Comparison of ENCODE assay signal across 10 cellular contexts in the genomic region with DNA sequence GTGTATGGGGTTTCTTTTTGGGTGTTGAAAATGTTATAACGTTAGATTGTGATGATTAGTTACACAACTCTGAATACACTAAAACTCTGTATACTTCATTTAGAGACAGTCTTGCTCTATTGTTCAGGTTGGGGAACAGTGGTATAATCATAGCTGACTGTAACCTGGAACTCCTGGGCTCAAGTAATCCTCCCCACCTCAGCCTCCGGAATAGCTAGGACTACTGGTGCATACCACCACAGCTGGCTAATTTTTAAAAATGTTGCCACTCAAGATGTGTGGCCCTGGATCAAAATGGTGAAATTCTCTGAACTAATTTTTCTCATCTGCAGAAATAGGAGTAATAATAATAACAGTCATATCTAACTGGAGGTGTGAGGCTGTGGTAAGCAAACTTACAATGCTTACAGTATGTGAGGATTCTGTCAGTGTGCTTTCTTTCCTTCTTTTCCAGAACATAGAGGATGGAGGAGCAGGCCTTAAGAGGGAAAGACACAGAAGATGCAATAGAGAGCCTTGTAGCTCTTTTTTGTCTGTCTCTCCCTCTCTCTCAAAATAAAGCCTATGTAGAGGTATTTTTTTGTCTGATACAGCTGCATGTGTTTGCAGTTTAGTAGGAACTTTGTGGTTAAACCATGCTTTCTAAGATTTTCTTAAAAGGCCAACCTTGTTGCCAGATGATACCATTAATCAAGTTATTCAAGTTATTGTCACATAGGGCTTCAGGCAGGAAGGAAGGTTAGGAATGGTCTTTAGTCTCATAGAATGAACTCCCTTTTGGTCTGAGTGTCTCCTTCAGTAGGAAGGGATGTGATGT. TPM values are rescaled to one million over a fixed set of nuclear protein-coding genes. Genes with fewer than 3 reads are reported as not detected.
DNase-seq lines count a peak whose midpoint lies in the region; ATAC-seq and TF ChIP-seq lines count a peak whose summit lies in the region.
"Had no signal": no experiment of that assay in that cellular context is flagged by ENCODE, and none has a peak within 500 bp of the region (broad histone marks: within the 10 kb centered on the region; RNA-seq: fewer than 3 reads in every experiment).

No MANE protein-coding gene starts in this region.

- no peak overlapping the region for H3K4me3 ChIP-seq in right atrium auricular region
- H3K4me3 ChIP-seq in mucosa of descending colon, result no peak overlapping the region
- H3K4me3 ChIP-seq: SJCRH30 had no signal

- no peaks in the 10 kb centered on the region for H3K27me3 ChIP-seq in right atrium auricular region
- H3K27me3 ChIP-seq: SJCRH30 had no signal

- intact Hi-C loops in left cardiac atrium (cut with DNase I) (no loop called here), mucosa of descending colon (cut with DNase I, micrococcal nuclease) (no loop called here)

- H3K27ac ChIP-seq in right atrium auricular region, result peak overlapping the region; percentile 11 to 13
- H3K27ac ChIP-seq: SJCRH30 had no signal

- H3K36me3 Mint-ChIP-seq in T-cell, result peaks cover 12% of the 10 kb centered on the region
- no peaks in the 10 kb centered on the region for H3K36me3 Mint-ChIP-seq in glutamatergic neuron (ENCODE audit: unreplicated experiment)

- peak overlapping the region in 2 of 3 donors; percentile 13 to 72 for H3K4me3 Mint-ChIP-seq in T-cell
- no peak overlapping the region for H3K4me3 Mint-ChIP-seq in glutamatergic neuron (ENCODE audit: unreplicated experiment)

- no peaks in the 10 kb centered on the region for H3K27me3 Mint-ChIP-seq in T-cell
- no peaks in the 10 kb centered on the region for H3K27me3 Mint-ChIP-seq in glutamatergic neuron (ENCODE audit: unreplicated experiment)

- no peak for TF ChIP-seq CTCF in right atrium auricular region (IDR thresholded peaks at IDR 0.05)
- no peak for TF ChIP-seq CTCF in glutamatergic neuron (IDR thresholded peaks at IDR 0.05; ENCODE audit: partially characterized antibody, unreplicated experiment)
- no peak for TF ChIP-seq CTCF in mucosa of descending colon (IDR thresholded peaks at IDR 0.05)

- H3K9me3 ChIP-seq in right atrium auricular region (no peaks in the 10 kb centered on the region), mucosa of descending colon (no peaks in the 10 kb centered on the region)
- H3K9me3 ChIP-seq: SJCRH30 had no signal

- peaks cover 78 to 89% (median 81%) of the 10 kb centered on the region in 3 donors for H3K4me1 Mint-ChIP-seq in T-cell
- peaks cover 18% of the 10 kb centered on the region for H3K4me1 Mint-ChIP-seq in glutamatergic neuron (ENCODE audit: low read depth, unreplicated experiment)

- H3K4me1 ChIP-seq in right atrium auricular region, result peaks cover 0 to 85% of the 10 kb centered on the region in 2 donors
- peaks cover 54% of the 10 kb centered on the region for H3K4me1 ChIP-seq in mucosa of descending colon (ENCODE audit: low read depth)

- peak overlapping the region; percentile 91 to 95 for H3K27ac Mint-ChIP-seq in T-cell
- H3K27ac Mint-ChIP-seq in glutamatergic neuron (ENCODE audit: unreplicated experiment), result peak overlapping the region; percentile 12

- CTCF ChIA-PET in T-cell (lab: Charles Lee), result interaction anchor here in 1 of 2 donors (0.6 kb wide), 1 partner anchor 11 kb away, joined by 6 read pairs; no protein-coding TSS in a partner anchor

- no peak for ATAC-seq in left cardiac atrium
- ATAC-seq in T-cell (replicated peaks in 1 of 4), result peak in 3 of 4 experiments; percentile 10 to 50 (median 11)
- ATAC-seq in mucosa of descending colon, result no peak

- POLR2A ChIA-PET in T-cell (lab: Charles Lee), result interaction anchor here in 1 of 2 donors (0.6 kb wide), 1 partner anchor 1722 kb away, joined by 3 read pairs; no protein-coding TSS in a partner anchor

- H3K36me3 ChIP-seq in right atrium auricular region (peaks cover 9% of the 10 kb centered on the region), mucosa of descending colon (ENCODE audit: low read depth) (no peaks in the 10 kb centered on the region)

- H3K9me3 Mint-ChIP-seq in T-cell (no peaks in the 10 kb centered on the region), glutamatergic neuron (ENCODE audit: unreplicated experiment) (no peaks in the 10 kb centered on the region)

- DNase-seq in right atrium auricular region (ENCODE audit: low spot score) (no peak), left cardiac atrium (no peak), T-cell (no peak), glutamatergic neuron (no peak), NCI-H226 (no peak), cortex of kidney (lab: John Stamatoyannopoulos, UW) (no peak), GM19238 (ENCODE audit: insufficient read length, low spot score) (no peak), mucosa of descending colon (no peak)
- DNase-seq: activated CD8-positive, alpha-beta memory T cell treated with anti-CD3 and anti-CD28 coated beads, Interleukin-2, amount 50 U/mL, for 4 hours had no signal

RNA-seq across cellular contexts. Expression of a gene that starts 7.5 kb away (rescaled TPM):
- total RNA-seq in right atrium auricular region, result 100 to 1,000 TPM; 171 to 196 TPM
- total RNA-seq in left cardiac atrium, result 100 to 1,000 TPM; 200 to 209 TPM
- 100 to 1,000 TPM; 241 to 274 (median 256) TPM for total RNA-seq in T-cell
- total RNA-seq in glutamatergic neuron (ENCODE audit: unreplicated experiment), result 276 TPM
- total RNA-seq in mucosa of descending colon, result 100 to 1,000 TPM; 201 to 373 (median 261) TPM

RNA-seq across cellular contexts. Expression of a gene that starts 58.3 kb away (rescaled TPM):
- total RNA-seq in right atrium auricular region, result 10 to 100 TPM; 20.1 to 25.2 TPM
- 10 to 100 TPM; 28.3 to 28.5 TPM for total RNA-seq in left cardiac atrium
- total RNA-seq in T-cell, result 10 to 100 TPM; 44.0 to 68.2 (median 49.7) TPM
- 85.3 TPM for total RNA-seq in glutamatergic neuron (ENCODE audit: unreplicated experiment)
- 10 to 100 TPM; 48.1 to 75.3 (median 73.0) TPM for total RNA-seq in mucosa of descending colon

Comparison
In these comparisons a context has a peak if more than half of its experiments do, and no peak if none do; other contexts are left out.
1. ATAC-seq: peak in T-cell (3 of 4); none in left cardiac atrium (0 of 2) and mucosa of descending colon (single experiment).